ENCODE assay signal across 11 cellular contexts in genomic region chr2:36367497-36368353, GRCh38. TPM values are rescaled to one million over a fixed set of nuclear protein-coding genes. Genes with fewer than 3 reads are reported as not detected.
DNase-seq lines count a peak whose midpoint lies in the region; TF ChIP-seq lines count a peak whose summit lies in the region.
"Had no signal": no experiment of that assay in that cellular context is flagged by ENCODE, and none has a peak within 500 bp of the region (broad histone marks: within the 10 kb centered on the region; RNA-seq: fewer than 3 reads in every experiment).

No MANE protein-coding gene starts in this region.

- H4K20me1 ChIP-seq in smooth muscle cell (ENCODE audit: low read depth), result no peaks in the 10 kb centered on the region

- TF ChIP-seq CTCF in HEK293 (tag by site-specific recombination; IDR thresholded peaks at IDR 0.05), result no peak
- TF ChIP-seq CTCF in breast epithelium (IDR thresholded peaks at IDR 0.05), result no peak
- no peak for TF ChIP-seq CTCF in smooth muscle cell (IDR thresholded peaks at IDR 0.05; ENCODE audit: borderline replicate concordance, insufficient read depth, poor library complexity, severe bottlenecking)
- no peak for TF ChIP-seq CTCF in brain microvascular endothelial cell (IDR thresholded peaks at IDR 0.05; ENCODE audit: low read depth, low read length, missing control alignments)

- peak overlapping the region; percentile 52 for H3K4me2 ChIP-seq in smooth muscle cell

- peaks cover 5% of the 10 kb centered on the region for H3F3A ChIP-seq in smooth muscle cell (ENCODE audit: low read depth)

- no peak overlapping the region for H3K9ac ChIP-seq in smooth muscle cell (ENCODE audit: low read depth)

- H3K9me3 ChIP-seq in HEK293 (ENCODE audit: control insufficient read depth, insufficient read depth, low read depth, low read length) (no peaks in the 10 kb centered on the region), breast epithelium (no peaks in the 10 kb centered on the region), smooth muscle cell (replicated peaks; ENCODE audit: low read depth) (no peaks in the 10 kb centered on the region)

- in situ Hi-C loops in brain microvascular endothelial cell (cut with HindIII; ENCODE audit: low pct_ligation_motif_present, low sequenced_read_pairs), result no loop called here

- no peak overlapping the region for H3K27ac ChIP-seq in HEK293 (ENCODE audit: extremely low read depth, low read depth, low read length)
- peak overlapping the region; percentile 82 to 88 for H3K27ac ChIP-seq in breast epithelium
- peak overlapping the region; percentile 58 for H3K27ac ChIP-seq in smooth muscle cell (ENCODE audit: low read depth)
- H3K27ac ChIP-seq in brain microvascular endothelial cell, result no peak overlapping the region

- no peak overlapping the region for H2AFZ ChIP-seq in smooth muscle cell (ENCODE audit: low read depth)

- DNase-seq in breast epithelium (ENCODE audit: low spot score in 2 of 2), result no peak
- DNase-seq in kidney tubule cell (ENCODE audit: low spot score), result peak; percentile 68
- no peak for DNase-seq in smooth muscle cell (lab: John Stamatoyannopoulos, UW; ENCODE audit: unreplicated experiment)
- no peak for DNase-seq in T1000 (lab: John Stamatoyannopoulos, UW)
- no peak for DNase-seq in NCI-H2081 treated with DMSO at 0.1 percent for 48 hours (lab: John Stamatoyannopoulos, UW)
- no peak for DNase-seq in NCI-H526 (lab: John Stamatoyannopoulos, UW)
- no peak for DNase-seq in brain microvascular endothelial cell
- DNase-seq: activated CD4-positive, alpha-beta T cell treated with anti-CD3 and anti-CD28 coated beads, Interleukin-2, amount 50 U/mL, for 48 hours; DMS 273 treated with DMSO at 0.1 percent for 48 hours; naive B cell had no signal

- no peak overlapping the region for H3K4me3 ChIP-seq in HEK293 (ENCODE audit: low read depth, low read length)
- H3K4me3 ChIP-seq in breast epithelium, result peak overlapping the region in 2 of 3 donors; percentile 17 to 46
- H3K4me3 ChIP-seq in smooth muscle cell, result no peak overlapping the region
- H3K4me3 ChIP-seq in brain microvascular endothelial cell (ENCODE audit: low read depth, low read length), result no peak overlapping the region

- H3K27me3 ChIP-seq in breast epithelium (no peaks in the 10 kb centered on the region), smooth muscle cell (ENCODE audit: low read depth) (no peaks in the 10 kb centered on the region), brain microvascular endothelial cell (replicated peaks) (no peaks in the 10 kb centered on the region)

- intact Hi-C loops in breast epithelium (cut with DNase I; ENCODE audit: low total_unique reads), result no loop called here

- CTCF ChIA-PET in HEK293 (lab: Yijun Ruan, JAX), result interaction anchor here (0.8 to 3.1 kb wide), 6 partner anchors 8 to 52 kb away, joined by 3 to 14 read pairs (median 5); no protein-coding TSS in a partner anchor

- H3K36me3 ChIP-seq in HEK293 (ENCODE audit: control insufficient read depth in 2 of 2, insufficient read depth in 1 of 2, low read length in 2 of 2), result no peaks in the 10 kb centered on the region
- no peaks in the 10 kb centered on the region for H3K36me3 ChIP-seq in breast epithelium
- no peaks in the 10 kb centered on the region for H3K36me3 ChIP-seq in smooth muscle cell (ENCODE audit: low read depth)
- H3K36me3 ChIP-seq in brain microvascular endothelial cell (replicated peaks), result no peaks in the 10 kb centered on the region

- peaks cover 37% of the 10 kb centered on the region for H3K4me1 ChIP-seq in HEK293 (ENCODE audit: control insufficient read depth, insufficient read depth, low read length)
- H3K4me1 ChIP-seq in breast epithelium, result peaks cover 12 to 41% of the 10 kb centered on the region in 2 donors
- peaks cover 46% of the 10 kb centered on the region for H3K4me1 ChIP-seq in smooth muscle cell (ENCODE audit: low read depth)

- TF ChIP-seq POLR2A in breast epithelium (IDR thresholded peaks at IDR 0.05), result no peak

- POLR2A ChIA-PET in HEK293 (lab: Yijun Ruan, JAX), result interaction anchor here (5.0 kb wide), 1 partner anchor 12 kb away, joined by 22 read pairs; the partner anchor contains the start of gene CRIM1

- peaks cover 77% of the 10 kb centered on the region for H3K79me2 ChIP-seq in smooth muscle cell (ENCODE audit: low read depth)

- WGBS in smooth muscle cell (ENCODE audit: low lambda C conversion rate), result 48% methylated on average over 9 of the region's 9 CpGs

TF ChIP-seq in HEK293, 187 proteins besides CTCF, POLR2A, EP300 and RAD21:
- TF ChIP-seq PRDM1 (tag by site-specific recombination; IDR thresholded peaks at IDR 0.05) (peak; percentile 79), ZNF473 (tag by site-specific recombination; IDR thresholded peaks at IDR 0.05) (no peak)

RNA-seq across cellular contexts. Expression of gene CRIM1, which starts 12.1 kb away (rescaled TPM):
- 100 to 1,000 TPM; 166 to 187 (median 178) TPM for total RNA-seq in breast epithelium
- total RNA-seq in smooth muscle cell, result 28.0 and 32.8 TPM in 2 replicates
- 10.1 and 15.7 TPM in 2 replicates for polyA plus RNA-seq in smooth muscle cell

Comparison
In these comparisons a context has a peak if more than half of its experiments do, and no peak if none do; other contexts are left out.
1. H3K27ac ChIP-seq: peak in breast epithelium (2 of 2) and smooth muscle cell (single experiment); none in HEK293 (single experiment) and brain microvascular endothelial cell (single experiment).
2. H3K4me3 ChIP-seq: peak in breast epithelium (2 of 3); none in HEK293 (single experiment), smooth muscle cell (single experiment) and brain microvascular endothelial cell (single experiment).